1 cellular context compared by ENCODE assay signal in genomic region chr10:48288661-48289060, GRCh38.
TF ChIP-seq lines count a peak whose summit lies in the region.

No MANE protein-coding gene starts in this region.

TF ChIP-seq in K562, 482 proteins besides CTCF, POLR2A, EP300 and RAD21 (continued from another document):
- TF ChIP-seq ZNF609 (CRISPR knock-in tag; IDR thresholded peaks at IDR 0.05; ENCODE audit: borderline replicate concordance) (no peak), FOXA3 (CRISPR knock-in tag; conservative IDR thresholded peaks at IDR 0.05 in 1 of 2, IDR thresholded peaks at IDR 0.05 in 1 of 2) (no peak), ZNF165 (CRISPR knock-in tag; IDR thresholded peaks at IDR 0.05; ENCODE audit: borderline replicate concordance) (no peak), SPI1 (IDR thresholded peaks at IDR 0.05; ENCODE audit: borderline replicate concordance, low read depth, low read length) (peak; percentile 63; the same call in 1 of the 2 replicates)
